8 cellular contexts compared by ENCODE assay signal in the genomic region with DNA sequence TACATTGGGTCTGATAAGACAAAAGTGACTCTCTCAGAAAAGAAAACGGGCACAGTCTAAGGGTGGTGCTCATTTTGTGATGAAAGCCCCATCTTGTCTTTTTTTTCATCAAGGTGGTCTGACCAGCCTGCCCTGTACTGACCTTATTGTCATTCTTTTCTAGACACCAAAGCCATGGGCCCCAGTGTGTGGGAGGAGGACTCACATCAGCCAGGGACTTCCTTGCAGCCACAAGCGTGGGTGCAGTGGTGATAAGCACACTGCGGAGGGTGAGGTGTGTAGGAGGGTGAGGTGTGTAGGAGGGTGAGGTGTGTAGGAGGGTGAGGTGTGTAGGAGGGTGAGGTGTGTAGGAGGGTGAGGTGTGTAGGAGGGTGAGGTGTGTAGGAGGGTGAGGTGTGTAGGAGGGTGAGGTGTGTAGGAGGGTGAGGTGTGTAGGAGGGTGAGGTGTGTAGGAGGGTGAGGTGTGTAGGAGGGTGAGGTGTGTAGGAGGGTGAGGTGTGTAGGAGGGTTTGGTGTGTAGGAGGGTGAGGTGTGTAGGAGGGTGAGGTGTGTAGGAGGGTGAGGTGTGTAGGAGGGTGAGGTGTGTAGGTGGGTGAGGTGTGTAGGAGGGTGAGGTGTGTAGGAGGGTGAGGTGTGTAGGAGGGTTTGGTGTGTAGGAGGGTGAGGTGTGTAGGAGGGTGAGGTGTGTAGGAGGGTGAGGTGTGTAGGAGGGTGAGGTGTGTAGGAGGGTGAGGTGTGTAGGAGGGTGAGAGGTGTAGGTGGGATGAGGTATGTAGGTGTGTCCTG.
DNase-seq lines count a peak whose midpoint lies in the region; ATAC-seq, FAIRE-seq and TF ChIP-seq lines count a peak whose summit lies in the region.
"Not testable (repeated sequence)": the region's sequence is repeated elsewhere in the genome, so short reads cannot be mapped to it uniquely, and the experiment has no call there.

No MANE protein-coding gene starts in this region.

- not testable (repeated sequence) for H3K27ac Mint-ChIP-seq in CD14-positive monocyte
- peak overlapping the region; percentile 56 for H3K27ac Mint-ChIP-seq in activated CD8-positive, alpha-beta memory T cell treated with anti-CD3 and anti-CD28 coated beads, Interleukin-2, amount 10 ng/mL, durations not matched to agents 7 days and 5 days
- peak overlapping the region; percentile 94 for H3K27ac Mint-ChIP-seq in activated naive CD4-positive, alpha-beta T cell treated with anti-CD3 and anti-CD28 coated beads, Interleukin-2, amount 50 U/mL, for 24 hours

- peaks cover 20% of the 10 kb centered on the region for H3K4me1 ChIP-seq in keratinocyte (ENCODE audit: control insufficient read depth, extremely low read depth, insufficient read depth, low read length)
- H3K4me1 ChIP-seq in tibial artery, result not testable (repeated sequence)

- H3K79me2 ChIP-seq in keratinocyte (ENCODE audit: control insufficient read depth, insufficient read depth, low read length), result not testable (repeated sequence)

- CTCF ChIA-PET in activated CD8-positive, alpha-beta memory T cell treated with anti-CD3 and anti-CD28 coated beads, Interleukin-2, amount 10 ng/mL, durations not matched to agents 7 days and 5 days (lab: Charles Lee), result interaction anchor here (2.2 kb wide), 1 partner anchor 57 kb away, joined by 10 read pairs; no protein-coding TSS in a partner anchor

- not testable (repeated sequence) for H3K9me1 ChIP-seq in keratinocyte (ENCODE audit: control insufficient read depth, extremely low read depth, insufficient read depth, low read length)

- peak overlapping the region; percentile 44 for H3K27ac ChIP-seq in keratinocyte (ENCODE audit: control insufficient read depth, insufficient read depth, low read length)
- not testable (repeated sequence) for H3K27ac ChIP-seq in tibial artery

- H3K4me3 Mint-ChIP-seq in CD14-positive monocyte; activated CD8-positive, alpha-beta memory T cell treated with anti-CD3 and anti-CD28 coated beads, Interleukin-2, amount 10 ng/mL, durations not matched to agents 7 days and 5 days: not testable (repeated sequence)
- peak overlapping the region; percentile 4 for H3K4me3 Mint-ChIP-seq in activated naive CD4-positive, alpha-beta T cell treated with anti-CD3 and anti-CD28 coated beads, Interleukin-2, amount 50 U/mL, for 24 hours

- not testable (repeated sequence) for H3K9me3 ChIP-seq in keratinocyte (ENCODE audit: control insufficient read depth, low read depth, low read length); tibial artery

- dilution Hi-C loops in keratinocyte (cut with MboI; ENCODE audit: extremely low pct_ligation_motif_present, low sequenced_read_pairs), result loop anchor here (25.0 kb wide), 1 partner anchor 309 kb away; no protein-coding TSS in a partner anchor

- not testable (repeated sequence) for H3K9ac ChIP-seq in keratinocyte (ENCODE audit: control insufficient read depth, extremely low read depth, insufficient read depth, low read length)

- peaks cover 24 to 43% (median 36%) of the 10 kb centered on the region in 3 donors for H3K27me3 Mint-ChIP-seq in CD14-positive monocyte (ENCODE audit: low read depth in 3 of 3)
- peaks cover 23% of the 10 kb centered on the region for H3K27me3 Mint-ChIP-seq in activated CD8-positive, alpha-beta memory T cell treated with anti-CD3 and anti-CD28 coated beads, Interleukin-2, amount 10 ng/mL, durations not matched to agents 7 days and 5 days
- H3K27me3 Mint-ChIP-seq in activated naive CD4-positive, alpha-beta T cell treated with anti-CD3 and anti-CD28 coated beads, Interleukin-2, amount 50 U/mL, for 24 hours, result not testable (repeated sequence)

- intact Hi-C loops in CD14-positive monocyte (cut with micrococcal nuclease); sciatic nerve (cut with DNase I); tibial artery (cut with DNase I; ENCODE audit: low total_unique reads): not testable (repeated sequence)

- in situ Hi-C loops in KBM-7 (cut with MboI; ENCODE audit: low pct_unique_long_range_greater_than_20kb, low sequenced_read_pairs), result not testable (repeated sequence)

- H2AFZ ChIP-seq in keratinocyte (ENCODE audit: control insufficient read depth, low read length), result not testable (repeated sequence)

- peaks cover 12 to 34% (median 23%) of the 10 kb centered on the region in 7 donors for H3K9me3 Mint-ChIP-seq in CD14-positive monocyte
- not testable (repeated sequence) for H3K9me3 Mint-ChIP-seq in activated CD8-positive, alpha-beta memory T cell treated with anti-CD3 and anti-CD28 coated beads, Interleukin-2, amount 10 ng/mL, durations not matched to agents 7 days and 5 days (ENCODE audit: low read depth); activated naive CD4-positive, alpha-beta T cell treated with anti-CD3 and anti-CD28 coated beads, Interleukin-2, amount 50 U/mL, for 24 hours

- not testable (repeated sequence) for H3K36me3 ChIP-seq in keratinocyte (ENCODE audit: control insufficient read depth in 2 of 2, extremely low read depth in 1 of 2, insufficient read depth in 2 of 2, low read length in 2 of 2); tibial artery

- TF ChIP-seq CTCF in CD14-positive monocyte (IDR thresholded peaks at IDR 0.05); choroid plexus epithelial cell (conservative IDR thresholded peaks at IDR 0.05; ENCODE audit: low read depth, low read length); keratinocyte (optimal IDR thresholded peaks at IDR 0.05 in 1 of 3, IDR thresholded peaks at IDR 0.05 in 1 of 3, conservative IDR thresholded peaks at IDR 0.05 in 1 of 3; ENCODE audit: extremely low read depth in 1 of 3, insufficient read depth in 2 of 3, low read length in 3 of 3); tibial artery (IDR thresholded peaks at IDR 0.05): not testable (repeated sequence)

- peaks cover 19% of the 10 kb centered on the region for H3K4me1 Mint-ChIP-seq in CD14-positive monocyte
- H3K4me1 Mint-ChIP-seq in activated CD8-positive, alpha-beta memory T cell treated with anti-CD3 and anti-CD28 coated beads, Interleukin-2, amount 10 ng/mL, durations not matched to agents 7 days and 5 days, result peaks cover 46% of the 10 kb centered on the region
- peaks cover 52% of the 10 kb centered on the region for H3K4me1 Mint-ChIP-seq in activated naive CD4-positive, alpha-beta T cell treated with anti-CD3 and anti-CD28 coated beads, Interleukin-2, amount 50 U/mL, for 24 hours

- H3K36me3 Mint-ChIP-seq in CD14-positive monocyte; activated CD8-positive, alpha-beta memory T cell treated with anti-CD3 and anti-CD28 coated beads, Interleukin-2, amount 10 ng/mL, durations not matched to agents 7 days and 5 days; activated naive CD4-positive, alpha-beta T cell treated with anti-CD3 and anti-CD28 coated beads, Interleukin-2, amount 50 U/mL, for 24 hours: not testable (repeated sequence)

- H3K27me3 ChIP-seq in keratinocyte (ENCODE audit: control insufficient read depth, extremely low read depth, insufficient read depth, low read length), result peaks cover 20% of the 10 kb centered on the region
- H3K27me3 ChIP-seq in tibial artery, result not testable (repeated sequence)

- H4K20me1 ChIP-seq in keratinocyte (ENCODE audit: control insufficient read depth, extremely low read depth, insufficient read depth, low read length), result not testable (repeated sequence)

- H3K4me2 ChIP-seq in keratinocyte (ENCODE audit: control insufficient read depth, extremely low read depth, insufficient read depth, low read depth, low read length), result peak overlapping the region; percentile 55

- DNase-seq in CD14-positive monocyte (ENCODE audit: low spot score), result peak; percentile 25
- DNase-seq in KBM-7, result peak; percentile 32
- not testable (repeated sequence) for DNase-seq in activated CD8-positive, alpha-beta memory T cell treated with anti-CD3 and anti-CD28 coated beads, Interleukin-2, amount 10 ng/mL, durations not matched to agents 7 days and 5 days; keratinocyte (ENCODE audit: low read depth, low spot score)
- DNase-seq in choroid plexus epithelial cell (ENCODE audit: low read depth), result peak; percentile 16
- DNase-seq in sciatic nerve (ENCODE audit: low spot score), result peak; percentile 44
- DNase-seq in tibial artery, result peak; percentile 10 to 32

- FAIRE-seq in keratinocyte (lab: Jason Lieb, UNC), result peak; percentile 99

- H3K4me3 ChIP-seq in choroid plexus epithelial cell (ENCODE audit: low read depth, low read length); keratinocyte (ENCODE audit: control insufficient read depth in 2 of 3, extremely low read depth in 1 of 3, insufficient read depth in 2 of 3, low read depth in 1 of 3, low read length in 3 of 3); tibial artery: not testable (repeated sequence)

- ATAC-seq in activated CD8-positive, alpha-beta memory T cell treated with anti-CD3 and anti-CD28 coated beads, Interleukin-2, amount 10 ng/mL, durations not matched to agents 7 days and 5 days; sciatic nerve: not testable (repeated sequence)
